ENCODE assay signal across 1 cellular context in genomic region chr7:128863433-128863989, GRCh38.
TF ChIP-seq lines count a peak whose summit lies in the region.

No MANE protein-coding gene starts in this region.

TF ChIP-seq in GM23338, 12 proteins besides CTCF, POLR2A, EP300 and RAD21 (continued from another document):
- TF ChIP-seq ZNF462 (CRISPR knock-in tag; IDR thresholded peaks at IDR 0.05) (no peak), NANOG (IDR thresholded peaks at IDR 0.05; ENCODE audit: borderline replicate concordance) (no peak), REST (IDR thresholded peaks at IDR 0.05; ENCODE audit: unreplicated experiment) (no peak), CREB1 (CRISPR knock-in tag; IDR thresholded peaks at IDR 0.05; ENCODE audit: low read depth) (no peak), EZH2phosphoT487 (IDR thresholded peaks at IDR 0.05; ENCODE audit: unreplicated experiment) (no peak), EZH2 (IDR thresholded peaks at IDR 0.05; ENCODE audit: low read depth, unreplicated experiment) (no peak)
